In genomic region chr13:71252191-71252704, GRCh38 we compare ENCODE assay signal across 1 cellular context.
TF ChIP-seq lines count a peak whose summit lies in the region.

No MANE protein-coding gene starts in this region.

TF ChIP-seq in HepG2, 621 proteins besides CTCF, POLR2A, EP300 and RAD21 (continued from another document):
- TF ChIP-seq ZNF605 (CRISPR knock-in tag; IDR thresholded peaks at IDR 0.05) (no peak), CREBL2 (CRISPR knock-in tag; IDR thresholded peaks at IDR 0.05; ENCODE audit: borderline replicate concordance) (no peak), ZNF337 (CRISPR knock-in tag; IDR thresholded peaks at IDR 0.05; ENCODE audit: borderline replicate concordance, low read depth) (no peak), U2AF2 (IDR thresholded peaks at IDR 0.05; ENCODE audit: low read depth, low read length) (no peak), ZNF563 (CRISPR knock-in tag; IDR thresholded peaks at IDR 0.05) (no peak), HNRNPK (IDR thresholded peaks at IDR 0.05; ENCODE audit: low read depth, low read length, poor library complexity, severe bottlenecking) (no peak), ZNF280B (CRISPR knock-in tag; IDR thresholded peaks at IDR 0.05; ENCODE audit: borderline replicate concordance) (no peak), MXD1 (CRISPR knock-in tag; IDR thresholded peaks at IDR 0.05) (no peak), GFI1 (CRISPR knock-in tag; IDR thresholded peaks at IDR 0.05; ENCODE audit: borderline replicate concordance) (no peak), ZNF850 (CRISPR knock-in tag; conservative IDR thresholded peaks at IDR 0.05) (no peak), SNAPC2 (CRISPR knock-in tag; IDR thresholded peaks at IDR 0.05) (no peak), UBTF (CRISPR knock-in tag; IDR thresholded peaks at IDR 0.05) (no peak), MYPOP (CRISPR knock-in tag; IDR thresholded peaks at IDR 0.05) (no peak), CHCHD3 (CRISPR knock-in tag; IDR thresholded peaks at IDR 0.05) (no peak), HNRNPH1 (optimal IDR thresholded peaks at IDR 0.05; ENCODE audit: low read depth, low read length) (no peak), CREM (IDR thresholded peaks at IDR 0.05) (no peak), CREM (CRISPR knock-in tag; IDR thresholded peaks at IDR 0.05) (no peak)
